17 cellular contexts compared by ENCODE assay signal in the genomic region with DNA sequence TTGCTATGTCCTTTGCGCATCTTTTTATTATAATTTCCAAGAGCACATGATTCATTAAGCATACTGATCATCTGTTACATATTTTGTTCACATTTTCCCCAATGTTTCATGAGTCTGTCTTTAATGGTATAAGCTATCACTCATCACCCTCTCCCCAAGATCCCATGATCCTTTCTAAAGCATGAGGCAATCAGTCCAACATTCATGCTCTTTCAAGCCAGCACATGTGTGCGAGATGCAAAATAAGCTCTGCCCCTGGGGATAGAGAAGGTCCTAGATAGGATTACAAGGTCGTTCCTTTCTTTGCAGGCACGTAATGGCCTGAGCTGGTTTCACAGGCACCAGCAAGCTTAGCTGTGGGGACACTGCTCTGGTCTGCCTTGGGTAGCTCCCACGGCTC.
DNase-seq lines count a peak whose midpoint lies in the region; ATAC-seq and TF ChIP-seq lines count a peak whose summit lies in the region.
"Had no signal": no experiment of that assay in that cellular context is flagged by ENCODE, and none has a peak within 500 bp of the region (broad histone marks: within the 10 kb centered on the region; RNA-seq: fewer than 3 reads in every experiment).

No MANE protein-coding gene starts in this region.

- peaks cover 5% of the 10 kb centered on the region for H3K36me3 Mint-ChIP-seq in stimulated activated naive CD8-positive, alpha-beta T cell treated with anti-CD3 and anti-CD28 coated beads, Interleukin-15, Interleukin-2, amounts not matched to agents 100 ng/mL and 50 ng/mL, for 24 hours (ENCODE audit: low read depth)
- H3K36me3 Mint-ChIP-seq: CD8-positive, alpha-beta memory T cell had no signal

- peak overlapping the region; percentile 51 for H3K27ac Mint-ChIP-seq in stimulated activated naive CD8-positive, alpha-beta T cell treated with anti-CD3 and anti-CD28 coated beads, Interleukin-15, Interleukin-2, amounts not matched to agents 100 ng/mL and 50 ng/mL, for 24 hours
- H3K27ac Mint-ChIP-seq: CD8-positive, alpha-beta memory T cell; H9 had no signal

- H3K9me3 Mint-ChIP-seq in stimulated activated naive CD8-positive, alpha-beta T cell treated with anti-CD3 and anti-CD28 coated beads, Interleukin-15, Interleukin-2, amounts not matched to agents 100 ng/mL and 50 ng/mL, for 24 hours, result no peaks in the 10 kb centered on the region
- H3K9me3 Mint-ChIP-seq: CD8-positive, alpha-beta memory T cell; H9 had no signal

- no peaks in the 10 kb centered on the region for H3K27me3 Mint-ChIP-seq in stimulated activated naive CD8-positive, alpha-beta T cell treated with anti-CD3 and anti-CD28 coated beads, Interleukin-15, Interleukin-2, amounts not matched to agents 100 ng/mL and 50 ng/mL, for 24 hours
- H3K27me3 Mint-ChIP-seq: CD8-positive, alpha-beta memory T cell had no signal

- peaks cover 73% of the 10 kb centered on the region for H3K4me1 Mint-ChIP-seq in stimulated activated naive CD8-positive, alpha-beta T cell treated with anti-CD3 and anti-CD28 coated beads, Interleukin-15, Interleukin-2, amounts not matched to agents 100 ng/mL and 50 ng/mL, for 24 hours (ENCODE audit: low read depth)

- DNase-seq in stimulated activated naive CD8-positive, alpha-beta T cell treated with anti-CD3 and anti-CD28 coated beads, Interleukin-15, Interleukin-2, amounts not matched to agents 100 U/mL and 50 U/mL, for 24 hours, result no peak
- DNase-seq in choroid plexus epithelial cell (ENCODE audit: low read depth) (peak; percentile 22), foreskin fibroblast (peak; percentile 64 to 83), NCI-H748 treated with DMSO at 0.1 percent for 48 hours (lab: John Stamatoyannopoulos, UW) (no peak), foreskin melanocyte (no peak), NCI-H69 (lab: John Stamatoyannopoulos, UW) (no peak)
- DNase-seq: CD8-positive, alpha-beta memory T cell; DMS79 treated with DMSO at 0.1 percent for 48 hours; H9; KBM-7; NCI-H1436; NCI-H2081; NCI-H510A treated with DMSO at 0.1 percent for 48 hours; OCI-M1 had no signal

- no peak for ATAC-seq in stimulated activated naive CD8-positive, alpha-beta T cell treated with anti-CD3 and anti-CD28 coated beads, Interleukin-15, Interleukin-2, amounts not matched to agents 100 U/mL and 50 U/mL, for 24 hours
- no peak for ATAC-seq in GM21529 (IDR thresholded peaks at IDR 0.05; ENCODE audit: unreplicated experiment)

- H3K4me3 ChIP-seq in choroid plexus epithelial cell (ENCODE audit: low read depth, low read length) (no peak overlapping the region), foreskin fibroblast (ENCODE audit: low read depth in 1 of 2, low read length in 2 of 2) (no peak overlapping the region)
- H3K4me3 ChIP-seq: BLaER1 treated with 17β-estradiol and CSF1 and Interleukin-3, amounts not matched to agents 10 nM and 100 nM had no signal

- no peak overlapping the region for H3K4me3 Mint-ChIP-seq in stimulated activated naive CD8-positive, alpha-beta T cell treated with anti-CD3 and anti-CD28 coated beads, Interleukin-15, Interleukin-2, amounts not matched to agents 100 ng/mL and 50 ng/mL, for 24 hours
- H3K4me3 Mint-ChIP-seq: CD8-positive, alpha-beta memory T cell; H9 had no signal

- no peak for TF ChIP-seq CTCF in choroid plexus epithelial cell (conservative IDR thresholded peaks at IDR 0.05; ENCODE audit: low read depth, low read length)
- TF ChIP-seq CTCF in foreskin fibroblast (IDR thresholded peaks at IDR 0.05; ENCODE audit: low read depth, low read length), result no peak

Comparison
In these comparisons a context has a peak if more than half of its experiments do, and no peak if none do; other contexts are left out.
1. DNase-seq: peak in choroid plexus epithelial cell (single experiment) and foreskin fibroblast (2 of 2); none in stimulated activated naive CD8-positive, alpha-beta T cell treated with anti-CD3 and anti-CD28 coated beads, Interleukin-15, Interleukin-2, amounts not matched to agents 100 U/mL and 50 U/mL, for 24 hours (single experiment), NCI-H748 treated with DMSO at 0.1 percent for 48 hours (single experiment), foreskin melanocyte (single experiment) and NCI-H69 (single experiment).